In the genomic region with DNA sequence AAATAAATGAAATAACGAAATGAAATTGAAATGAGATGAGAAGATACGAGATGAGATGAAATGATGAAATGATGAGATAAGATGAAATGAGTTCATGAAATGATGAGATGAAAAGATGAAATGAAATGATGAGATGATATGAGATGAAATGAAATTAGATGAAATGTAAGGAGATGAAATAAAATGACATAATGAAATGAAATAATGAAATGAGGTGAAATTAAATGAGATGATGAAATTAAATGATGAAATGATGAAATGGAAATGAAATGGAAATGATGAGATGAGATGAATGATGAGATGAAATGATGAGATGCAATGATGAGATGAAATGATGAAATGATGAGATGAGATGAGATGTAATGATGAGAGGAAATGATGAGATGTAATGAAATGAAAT, we compare ENCODE assay signal across 6 cellular contexts.
DNase-seq lines count a peak whose midpoint lies in the region; ATAC-seq, FAIRE-seq and TF ChIP-seq lines count a peak whose summit lies in the region.
"Not testable (repeated sequence)": the region's sequence is repeated elsewhere in the genome, so short reads cannot be mapped to it uniquely, and the experiment has no call there.

No MANE protein-coding gene starts in this region.

- TF ChIP-seq CTCF in HEK293 (tag by site-specific recombination; IDR thresholded peaks at IDR 0.05); K562 (IDR thresholded peaks at IDR 0.05 in 2 of 3, conservative IDR thresholded peaks at IDR 0.05 in 1 of 3; ENCODE audit: insufficient read depth in 2 of 3, low read depth in 1 of 3, low read length in 3 of 3); HepG2 (CRISPR knock-in tag; IDR thresholded peaks at IDR 0.05): not testable (repeated sequence)

- H3K9me1 ChIP-seq in K562 (ENCODE audit: control insufficient read depth, insufficient read depth, low read length), result not testable (repeated sequence)

- TF ChIP-seq POLR2A in K562 (conservative IDR thresholded peaks at IDR 0.05); HepG2 (IDR thresholded peaks at IDR 0.05; ENCODE audit: insufficient read depth in 1 of 2, low read depth in 2 of 2, low read length in 2 of 2): not testable (repeated sequence)

- not testable (repeated sequence) for H3K4me1 ChIP-seq in HEK293 (ENCODE audit: control insufficient read depth, insufficient read depth, low read length); K562 (replicated peaks in 1 of 2; ENCODE audit: control insufficient read depth in 2 of 2, insufficient read depth in 2 of 2, low read length in 2 of 2); HepG2 (ENCODE audit: insufficient read depth, low read length)

- not testable (repeated sequence) for FAIRE-seq in K562 (lab: Jason Lieb, UNC); HepG2 (lab: Jason Lieb, UNC)
- FAIRE-seq in colon (lab: Jason Lieb, UNC), result peak; percentile 47
- FAIRE-seq in endometrium (lab: Jason Lieb, UNC), result peak; percentile 15
- FAIRE-seq in frontal cortex (lab: Jason Lieb, UNC), result peak; percentile 37

- TF ChIP-seq EP300 in K562 (IDR thresholded peaks at IDR 0.05; ENCODE audit: low read length); HepG2 (IDR thresholded peaks at IDR 0.05; ENCODE audit: low read depth in 2 of 2, low read length in 2 of 2); HepG2 (CRISPR knock-in tag; IDR thresholded peaks at IDR 0.05; ENCODE audit: borderline replicate concordance): not testable (repeated sequence)

- H3K36me3 ChIP-seq in HEK293 (ENCODE audit: control insufficient read depth in 2 of 2, insufficient read depth in 1 of 2, low read length in 2 of 2); K562 (ENCODE audit: control insufficient read depth, insufficient read depth, low read length); HepG2 (replicated peaks in 1 of 2; ENCODE audit: control insufficient read depth in 1 of 2, insufficient read depth in 2 of 2, low read length in 2 of 2): not testable (repeated sequence)

- H3K9me3 ChIP-seq in HEK293 (ENCODE audit: control insufficient read depth, insufficient read depth, low read depth, low read length); K562 (replicated peaks; ENCODE audit: control insufficient read depth, insufficient read depth, low read depth, low read length): not testable (repeated sequence)
- H3K9me3 ChIP-seq in HepG2 (ENCODE audit: low read length), result peaks cover 12% of the 10 kb centered on the region

- not testable (repeated sequence) for H3K27ac ChIP-seq in HEK293 (ENCODE audit: extremely low read depth, low read depth, low read length); K562 (ENCODE audit: extremely low read depth, low read depth, low read length); HepG2 (ENCODE audit: extremely low read length, insufficient read depth, low read length)

- not testable (repeated sequence) for BruUV-seq in K562 (replicated peaks; lab: Mats Ljungman, UMichigan); HepG2 (replicated peaks; lab: Mats Ljungman, UMichigan)

- not testable (repeated sequence) for H2AFZ ChIP-seq in K562 (ENCODE audit: low read depth, low read length); HepG2 (ENCODE audit: low read length)

- not testable (repeated sequence) for H3K79me2 ChIP-seq in K562 (ENCODE audit: control insufficient read depth, insufficient read depth, low read length); HepG2 (ENCODE audit: insufficient read depth, low read length)

- in situ Hi-C loops in K562 (cut with MboI); HepG2 (cut with HindIII; ENCODE audit: extremely low pct_ligation_motif_present, low pct_unique_long_range_greater_than_20kb): not testable (repeated sequence)

- H3K27me3 ChIP-seq in K562 (ENCODE audit: control insufficient read depth in 2 of 2, insufficient read depth in 2 of 2, low read length in 2 of 2); HepG2 (ENCODE audit: control insufficient read depth in 1 of 2, insufficient read depth in 2 of 2, low read length in 2 of 2): not testable (repeated sequence)

- POLR2A ChIA-PET in HEK293 (lab: Yijun Ruan, JAX); K562 (lab: Yijun Ruan, JAX); HepG2 (lab: Yijun Ruan, JAX): not testable (repeated sequence)

- not testable (repeated sequence) for H3K4me3 ChIP-seq in HEK293 (ENCODE audit: low read depth, low read length); K562; HepG2 (replicated peaks in 1 of 3; ENCODE audit: insufficient read depth in 1 of 3, low read depth in 2 of 3, low read length in 3 of 3)

- CTCF ChIA-PET in HEK293 (lab: Yijun Ruan, JAX); K562 (lab: Yijun Ruan, JAX; ENCODE audit: low intra/inter-chr PET ratio); HepG2 (lab: Yijun Ruan, JAX; ENCODE audit: low intra/inter-chr PET ratio, low total read pairs): not testable (repeated sequence)

- not testable (repeated sequence) for ATAC-seq in K562, HepG2

- not testable (repeated sequence) for H4K20me1 ChIP-seq in K562 (replicated peaks; ENCODE audit: control insufficient read depth, insufficient read depth, low read length); HepG2 (ENCODE audit: insufficient read depth, low read length)

- TF ChIP-seq RAD21 in K562 (CRISPR knock-in tag; conservative IDR thresholded peaks at IDR 0.05 in 1 of 2, IDR thresholded peaks at IDR 0.05 in 1 of 2); HepG2 (CRISPR knock-in tag; IDR thresholded peaks at IDR 0.05): not testable (repeated sequence)

- intact Hi-C loops in K562 (cut with micrococcal nuclease); HepG2 (cut with micrococcal nuclease; ENCODE audit: unreplicated experiment): not testable (repeated sequence)

- H3K4me2 ChIP-seq in K562 (ENCODE audit: insufficient read depth, low read length); HepG2 (ENCODE audit: low read depth, low read length): not testable (repeated sequence)

- DNase-seq in K562 (ENCODE audit: extremely low read depth in 1 of 4, low spot score in 3 of 4); frontal cortex (ENCODE audit: low spot score in 2 of 2); HepG2 (ENCODE audit: low spot score): not testable (repeated sequence)

- not testable (repeated sequence) for H3K9ac ChIP-seq in K562 (ENCODE audit: insufficient read depth in 1 of 2, low read depth in 2 of 2, low read length in 2 of 2); HepG2 (ENCODE audit: insufficient read depth, low read depth, low read length)

- WGBS in K562 (ENCODE audit: insufficient coverage, low coverage, missing lambda C conversion rate), result 3% methylated on average over 2 of the region's 2 CpGs
- WGBS in HepG2 (ENCODE audit: low lambda C conversion rate), result 3% methylated on average over 2 of the region's 2 CpGs

TF ChIP-seq in HEK293, 187 proteins besides CTCF, POLR2A, EP300 and RAD21:
- TF ChIP-seq PRDM1 (tag by site-specific recombination; IDR thresholded peaks at IDR 0.05), result 0 out of 2 replicates have a peak, but pooled peaks have one; percentile 5
- TF ChIP-seq, protein P1, sequence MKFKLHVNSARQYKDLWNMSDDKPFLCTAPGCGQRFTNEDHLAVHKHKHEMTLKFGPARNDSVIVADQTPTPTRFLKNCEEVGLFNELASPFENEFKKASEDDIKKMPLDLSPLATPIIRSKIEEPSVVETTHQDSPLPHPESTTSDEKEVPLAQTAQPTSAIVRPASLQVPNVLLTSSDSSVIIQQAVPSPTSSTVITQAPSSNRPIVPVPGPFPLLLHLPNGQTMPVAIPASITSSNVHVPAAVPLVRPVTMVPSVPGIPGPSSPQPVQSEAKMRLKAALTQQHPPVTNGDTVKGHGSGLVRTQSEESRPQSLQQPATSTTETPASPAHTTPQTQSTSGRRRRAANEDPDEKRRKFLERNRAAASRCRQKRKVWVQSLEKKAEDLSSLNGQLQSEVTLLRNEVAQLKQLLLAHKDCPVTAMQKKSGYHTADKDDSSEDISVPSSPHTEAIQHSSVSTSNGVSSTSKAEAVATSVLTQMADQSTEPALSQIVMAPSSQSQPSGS (tag by site-specific recombination; IDR thresholded peaks at IDR 0.05; ENCODE audit: low read depth), result peak; percentile 79
TF ChIP-seq in HEK293: peak in this region for 2; not testable (repeated sequence) for 185.

TF ChIP-seq in K562, 482 proteins besides CTCF, POLR2A, EP300 and RAD21 (continues in another document):
- TF ChIP-seq CEBPG (CRISPR knock-in tag; IDR thresholded peaks at IDR 0.05), result not testable (repeated sequence)
- peak in 1 of 2 experiments; percentile 46; a peak in 1 of 4 replicates for TF ChIP-seq CEBPG (tag; conservative IDR thresholded peaks at IDR 0.05 in 1 of 2, IDR thresholded peaks at IDR 0.05 in 1 of 2)

TF ChIP-seq in HepG2, 621 proteins besides CTCF, POLR2A, EP300 and RAD21:
- peak; percentile 93 for TF ChIP-seq ATF7 (IDR thresholded peaks at IDR 0.05)
- not testable (repeated sequence) for TF ChIP-seq ATF7 (CRISPR knock-in tag; IDR thresholded peaks at IDR 0.05)
